Comparison of ENCODE assay signal across 17 cellular contexts in the genomic region with DNA sequence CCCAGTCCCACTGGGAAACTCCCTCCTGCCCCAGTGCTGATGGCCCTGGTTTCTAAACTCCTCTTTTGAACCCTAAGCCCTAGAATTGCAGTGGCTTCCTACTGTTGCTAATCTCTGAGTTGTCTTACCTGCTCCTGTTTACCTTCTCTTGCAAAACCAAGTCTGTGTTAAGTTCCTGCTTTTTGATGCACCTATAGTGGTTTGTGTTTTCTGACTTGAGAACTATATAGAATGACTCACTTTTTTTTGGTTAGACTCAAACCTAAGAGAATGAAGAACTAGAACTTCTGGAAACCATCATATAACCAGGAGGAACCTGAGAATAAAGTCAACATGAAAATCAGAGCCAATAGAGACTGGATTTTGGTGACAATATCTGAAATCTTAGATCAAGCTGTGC. TPM values are rescaled to one million over a fixed set of nuclear protein-coding genes. Genes with fewer than 3 reads are reported as not detected.
A peak's percentile ranks its signal among the peaks of the same experiment; 100 is the strongest.
DNase-seq lines count a peak whose midpoint lies in the region; ATAC-seq and TF ChIP-seq lines count a peak whose summit lies in the region.
"Had no signal": no experiment of that assay in that cellular context is flagged by ENCODE, and none has a peak within 500 bp of the region (broad histone marks: within the 10 kb centered on the region; RNA-seq: fewer than 3 reads in every experiment).

No MANE protein-coding gene starts in this region.

- TF ChIP-seq CTCF in MM.1S (IDR thresholded peaks at IDR 0.05; ENCODE audit: low read length) (no peak), ovary (IDR thresholded peaks at IDR 0.05) (no peak)

- intact Hi-C loops in ovary (cut with DNase I): no loop called here

- no peak overlapping the region for H3K4me3 ChIP-seq in MM.1S (ENCODE audit: low read length)
- no peak overlapping the region for H3K4me3 ChIP-seq in ovary
- H3K4me3 ChIP-seq: colonic mucosa, right atrium auricular region had no signal

- peak overlapping the region; percentile 20 for H2AFZ ChIP-seq in MM.1S (ENCODE audit: low read length)

- H3F3A ChIP-seq in MM.1S (ENCODE audit: insufficient read depth, low read length): no peaks in the 10 kb centered on the region

- TF ChIP-seq EP300 in ovary (IDR thresholded peaks at IDR 0.05): no peak

- no peaks in the 10 kb centered on the region for H3K36me3 ChIP-seq in MM.1S (replicated peaks; ENCODE audit: insufficient read depth, low read length)
- no peaks in the 10 kb centered on the region for H3K36me3 ChIP-seq in ovary
- H3K36me3 ChIP-seq: colonic mucosa, right atrium auricular region had no signal

- no peaks in the 10 kb centered on the region for H3K27me3 ChIP-seq in MM.1S (replicated peaks; ENCODE audit: insufficient read depth, low read length)
- H3K27me3 ChIP-seq in ovary: no peaks in the 10 kb centered on the region
- H3K27me3 ChIP-seq: colonic mucosa, right atrium auricular region had no signal

- no peaks in the 10 kb centered on the region for H4K20me1 ChIP-seq in MM.1S (ENCODE audit: insufficient read depth, low read length)

- H3K4me2 ChIP-seq in MM.1S (ENCODE audit: low read depth, low read length): peak overlapping the region; percentile 35; the same call in 1 of the 2 replicates

- ATAC-seq in GM18511 (IDR thresholded peaks at IDR 0.05; ENCODE audit: unreplicated experiment) (peak; percentile 23), GM19463 (IDR thresholded peaks at IDR 0.05; ENCODE audit: unreplicated experiment) (peak; percentile 12), HG02870 (IDR thresholded peaks at IDR 0.05; ENCODE audit: unreplicated experiment) (peak; percentile 34)
- ATAC-seq: natural killer cell treated with Interleukin-12 subunit alpha and Interleukin-12 subunit beta and Interleukin-15 and Interleukin-18, amount 100 ng/mL, for 72 hours had no signal

- DNase-seq in MM.1S: no peak
- DNase-seq in nucleus accumbens (lab: John Stamatoyannopoulos, UW): no peak
- no peak for DNase-seq in stimulated activated CD4-positive, alpha-beta T cell treated with anti-CD3 and anti-CD28 coated beads, Interleukin-15, amount 100 ng/mL, for 24 hours
- no peak for DNase-seq in globus pallidus (ENCODE audit: low spot score)
- no peak for DNase-seq in ovary
- DNase-seq: DMS153; NCI-H1436 treated with DMSO at 0.1 percent for 48 hours; stimulated activated CD4-positive, alpha-beta T cell treated with anti-CD3 and anti-CD28 coated beads, Interleukin-4, amount 100 ng/mL, for 4 hours; stimulated activated naive CD4-positive, alpha-beta T cell treated with Interleukin-2 at 50 U/mL for 16 hours; T-helper 2 cell had no signal

- H3K9ac ChIP-seq in MM.1S (ENCODE audit: low read length): no peak overlapping the region

- no peaks in the 10 kb centered on the region for H3K79me2 ChIP-seq in MM.1S (ENCODE audit: low read length)

- H3K9me3 ChIP-seq in MM.1S (replicated peaks; ENCODE audit: insufficient read depth, low read length): no peaks in the 10 kb centered on the region
- H3K9me3 ChIP-seq in ovary: no peaks in the 10 kb centered on the region
- H3K9me3 ChIP-seq: colonic mucosa, right atrium auricular region had no signal

- TF ChIP-seq POLR2A in ovary (IDR thresholded peaks at IDR 0.05): no peak

- no peaks in the 10 kb centered on the region for H3K9me2 ChIP-seq in MM.1S (replicated peaks; ENCODE audit: insufficient read depth, low read length)

- peaks cover 14% of the 10 kb centered on the region for H3K4me1 ChIP-seq in MM.1S (ENCODE audit: low read length)
- H3K4me1 ChIP-seq in ovary (ENCODE audit: insufficient read depth): no peaks in the 10 kb centered on the region
- H3K4me1 ChIP-seq: colonic mucosa had no signal

- H3K27ac ChIP-seq in MM.1S (ENCODE audit: low read length) (no peak overlapping the region), ovary (no peak overlapping the region)
- H3K27ac ChIP-seq: colonic mucosa, right atrium auricular region had no signal

RNA-seq across cellular contexts. Expression of gene GAS2L3, which starts 5.5 kb away (rescaled TPM):
- total RNA-seq in ovary: 1 to 10 TPM; 1.7 to 4.9 (median 2.9) TPM
- polyA plus RNA-seq in ovary: 1 to 10 TPM; 1.0 to 3.2 TPM
- polyA plus RNA-seq: IgD-negative memory B cell had no signal
